Comparison of ENCODE assay signal across 10 cellular contexts in genomic region chrX:40663880-40664630, GRCh38. TPM values are rescaled to one million over a fixed set of nuclear protein-coding genes. Genes with fewer than 3 reads are reported as not detected.
DNase-seq lines count a peak whose midpoint lies in the region; ATAC-seq, FAIRE-seq and TF ChIP-seq lines count a peak whose summit lies in the region.
"Had no signal": no experiment of that assay in that cellular context is flagged by ENCODE, and none has a peak within 500 bp of the region (broad histone marks: within the 10 kb centered on the region; RNA-seq: fewer than 3 reads in every experiment).

No MANE protein-coding gene starts in this region.

- H2AFZ ChIP-seq in mammary epithelial cell (ENCODE audit: low read depth, low read length) (no peak overlapping the region), neuronal stem cell (ENCODE audit: low read length) (no peak overlapping the region)

- dilution Hi-C loops in mammary epithelial cell (cut with HindIII; ENCODE audit: low sequenced_read_pairs), result no loop called here

- H3K4me1 ChIP-seq in mammary epithelial cell (ENCODE audit: insufficient read depth, low read length) (no peaks in the 10 kb centered on the region), right lobe of liver (peaks cover 0 to 5% (median 0%) of the 10 kb centered on the region in 4 donors), neuronal stem cell (ENCODE audit: control insufficient read depth in 2 of 2, insufficient read depth in 1 of 2, low read depth in 1 of 2, low read length in 2 of 2) (no peaks in the 10 kb centered on the region)

- no peak overlapping the region for H2BK120ac ChIP-seq in neuronal stem cell (ENCODE audit: low read depth, low read length)

- H4K8ac ChIP-seq in neuronal stem cell (ENCODE audit: low read depth, low read length), result no peak overlapping the region

- H3K36me3 ChIP-seq in H7 (replicated peaks; ENCODE audit: control insufficient read depth, insufficient read depth, low read length) (peaks cover 26% of the 10 kb centered on the region), mammary epithelial cell (ENCODE audit: insufficient read depth, low read length) (peaks cover 4% of the 10 kb centered on the region), right lobe of liver (peaks cover 0 to 10% (median 2%) of the 10 kb centered on the region in 4 donors), neuronal stem cell (replicated peaks in 1 of 2; ENCODE audit: control insufficient read depth in 2 of 2, insufficient read depth in 2 of 2, low read length in 2 of 2) (peaks cover 13 to 77% of the 10 kb centered on the region in 2 donors)

- peak; percentile 49 for DNase-seq in AG08395 (ENCODE audit: low spot score)
- DNase-seq in H7, result peak; percentile 66
- no peak for DNase-seq in mammary epithelial cell
- DNase-seq in right lobe of liver, result no peak
- DNase-seq in GM12892 (ENCODE audit: insufficient read length), result no peak
- DNase-seq in activated CD4-positive, alpha-beta T cell treated with anti-CD3 and anti-CD28 coated beads for 48 hours, result no peak
- no peak for DNase-seq in neuronal stem cell (ENCODE audit: low spot score)
- DNase-seq in NCI-H774 (lab: John Stamatoyannopoulos, UW), result no peak

- peak; percentile 67 to 83 (median 74) for ATAC-seq in right lobe of liver

- H3K14ac ChIP-seq in neuronal stem cell (ENCODE audit: low read length), result no peak overlapping the region

- H3K9ac ChIP-seq in mammary epithelial cell (ENCODE audit: insufficient read depth, low read length) (no peak overlapping the region), neuronal stem cell (ENCODE audit: low read depth, low read length, poor library complexity) (no peak overlapping the region)

- no peak overlapping the region for H3K4ac ChIP-seq in neuronal stem cell (ENCODE audit: low read length)

- H3K27me3 ChIP-seq in H7 (ENCODE audit: control insufficient read depth, insufficient read depth, low read length), result no peaks in the 10 kb centered on the region
- no peaks in the 10 kb centered on the region for H3K27me3 ChIP-seq in mammary epithelial cell (ENCODE audit: insufficient read depth, low read length)
- H3K27me3 ChIP-seq in right lobe of liver, result no peaks in the 10 kb centered on the region
- H3K27me3 ChIP-seq in neuronal stem cell (ENCODE audit: control insufficient read depth in 3 of 3, insufficient read depth in 3 of 3, low read depth in 1 of 3, low read length in 3 of 3), result no peaks in the 10 kb centered on the region

- H3K9me3 ChIP-seq in mammary epithelial cell (replicated peaks; ENCODE audit: insufficient read depth, low read length) (no peaks in the 10 kb centered on the region), right lobe of liver (no peaks in the 10 kb centered on the region), neuronal stem cell (replicated peaks in 1 of 2; ENCODE audit: control insufficient read depth in 2 of 2, insufficient read depth in 1 of 2, low read depth in 1 of 2, low read length in 2 of 2) (no peaks in the 10 kb centered on the region)

- H3K4me2 ChIP-seq in mammary epithelial cell (ENCODE audit: insufficient read depth, low read depth, low read length), result no peak overlapping the region
- no peak overlapping the region for H3K4me2 ChIP-seq in neuronal stem cell (ENCODE audit: insufficient read depth, low read length, poor library complexity, severe bottlenecking)

- 70% methylated on average over 6 of the region's 6 CpGs for whole genome bisulfite sequencing in mammary epithelial cell (ENCODE audit: low coverage, missing lambda C conversion rate)
- 44% methylated on average over 6 of the region's 6 CpGs for WGBS in right lobe of liver (ENCODE audit: insufficient coverage, low coverage, low lambda C conversion rate, missing lambda C conversion rate)
- WGBS in neuronal stem cell (ENCODE audit: extremely low coverage in 2 of 2, insufficient read length in 2 of 2, insufficient replicate concordance in 1 of 2), 2 donors, result no CpG with 5 or more reads among the region's 6 CpGs

- no peak overlapping the region for H2BK12ac ChIP-seq in neuronal stem cell (ENCODE audit: low read length)

- no TSS peak for BruUV-seq in mammary epithelial cell (replicated peaks; lab: Mats Ljungman, UMichigan)

- intact Hi-C loops in mammary epithelial cell (cut with micrococcal nuclease) (loop anchor here (1.0 kb wide), 1 partner anchor 130 kb away; no protein-coding TSS in a partner anchor), right lobe of liver (cut with DNase I) (no loop called here)

- no peak for FAIRE-seq in GM12892 (lab: Jason Lieb, UNC)

- no peaks in the 10 kb centered on the region for H4K20me1 ChIP-seq in mammary epithelial cell (ENCODE audit: insufficient read depth, low read length)

- no peak overlapping the region for H3K4me3 ChIP-seq in H7 (ENCODE audit: insufficient read depth, low read depth, low read length)
- no peak overlapping the region for H3K4me3 ChIP-seq in mammary epithelial cell (replicated peaks in 1 of 3; ENCODE audit: insufficient read depth in 1 of 3, low read depth in 2 of 3, low read length in 3 of 3)
- no peak overlapping the region for H3K4me3 ChIP-seq in right lobe of liver
- no peak overlapping the region for H3K4me3 ChIP-seq in neuronal stem cell (ENCODE audit: low read length in 2 of 2)

- in situ Hi-C loops in mammary epithelial cell (cut with MboI; ENCODE audit: low sequenced_read_pairs in 2 of 2), result loop anchor here in 1 of 2 donors (25.0 kb wide), 1 partner anchor 448 kb away; no protein-coding TSS in a partner anchor

- H3K27ac ChIP-seq in mammary epithelial cell (ENCODE audit: insufficient read depth, low read depth, low read length) (no peak overlapping the region), right lobe of liver (peak overlapping the region in 2 of 3 donors; percentile 10 to 36), neuronal stem cell (replicated peaks; ENCODE audit: low read length) (no peak overlapping the region)

- H3K18ac ChIP-seq in neuronal stem cell (ENCODE audit: low read length), result no peak overlapping the region

- CTCF ChIA-PET in mammary epithelial cell (lab: Charles Lee; ENCODE audit: low non-redundant PET), result interaction anchor here (0.6 kb wide), 1 partner anchor 516 kb away, joined by 8 read pairs; no protein-coding TSS in a partner anchor

- H3K79me1 ChIP-seq in neuronal stem cell (ENCODE audit: low read depth, low read length), result peaks cover 1% of the 10 kb centered on the region

- TF ChIP-seq POLR2A in right lobe of liver (IDR thresholded peaks at IDR 0.05), result no peak
- TF ChIP-seq POLR2A in GM12892 (IDR thresholded peaks at IDR 0.05; ENCODE audit: low read depth, low read length), result no peak

- H2BK15ac ChIP-seq in neuronal stem cell (ENCODE audit: low read length), result no peak overlapping the region

- H4K91ac ChIP-seq in neuronal stem cell (ENCODE audit: low read depth, low read length, poor library complexity), result no peak overlapping the region

- peak; percentile 29 to 41 for TF ChIP-seq CTCF in mammary epithelial cell (conservative IDR thresholded peaks at IDR 0.05 in 1 of 2, IDR thresholded peaks at IDR 0.05 in 1 of 2; ENCODE audit: extremely low read depth in 1 of 2, insufficient read depth in 1 of 2, low read depth in 1 of 2, low read length in 2 of 2)
- peak; percentile 9 to 28 (median 20) for TF ChIP-seq CTCF in right lobe of liver (IDR thresholded peaks at IDR 0.05)

- H3K79me2 ChIP-seq in mammary epithelial cell (ENCODE audit: insufficient read depth, low read length), result no peaks in the 10 kb centered on the region

- H2AK5ac ChIP-seq in neuronal stem cell (ENCODE audit: low read depth, low read length), result no peak overlapping the region

- no peak overlapping the region for H3K23ac ChIP-seq in neuronal stem cell (ENCODE audit: low read depth, low read length, poor library complexity)

- no peak overlapping the region for H2BK5ac ChIP-seq in neuronal stem cell (ENCODE audit: low read length)

RNA-seq across cellular contexts. Expression of gene CXorf38, which starts 16.7 kb away (rescaled TPM):
- total RNA-seq in H7 (2014; rRNA removed; shearing (Covaris generic)), result 11.7 and 19.9 TPM in 2 replicates
- total RNA-seq in mammary epithelial cell (10 to 100 TPM; 18.0 to 19.8 TPM), right lobe of liver (10 to 100 TPM in 2 of 6 experiments, 1 to 10 TPM in 4; 4.8 to 13.9 (median 7.9) TPM)
- polyA plus RNA-seq in mammary epithelial cell, result 9.2 TPM
- 4.4 TPM for polyA minus RNA-seq in mammary epithelial cell
- polyA plus RNA-seq in GM12892 (2012; ENCODE audit: missing spikeins), result 14.8 TPM
- 8.0 TPM for polyA plus RNA-seq in neuronal stem cell (2013, experiment 1 of 2)
- polyA plus RNA-seq in neuronal stem cell (2013, experiment 2 of 2), result 8.3 TPM

RNA-seq across cellular contexts. Expression of gene MPC1L, which starts 40.8 kb away (rescaled TPM):
- total RNA-seq in H7 (2014; rRNA removed; shearing (Covaris generic)), result not detected in 2 replicates
- not detected for total RNA-seq in mammary epithelial cell
- polyA plus RNA-seq in mammary epithelial cell, result not detected
- polyA minus RNA-seq in mammary epithelial cell, result not detected
- not detected for total RNA-seq in right lobe of liver
- polyA plus RNA-seq in GM12892 (2012; ENCODE audit: missing spikeins), result not detected
- polyA plus RNA-seq in neuronal stem cell (2013, experiment 1 of 2), result not detected
- not detected for polyA plus RNA-seq in neuronal stem cell (2013, experiment 2 of 2)
- total RNA-seq: HT1080, urinary bladder had no signal
- polyA plus RNA-seq: urinary bladder had no signal

Comparison
In these comparisons a context has a peak if more than half of its experiments do, and no peak if none do; other contexts are left out.
1. DNase-seq: peak in AG08395 (single experiment) and H7 (single experiment); none in mammary epithelial cell (single experiment), right lobe of liver (0 of 3), GM12892 (single experiment), activated CD4-positive, alpha-beta T cell treated with anti-CD3 and anti-CD28 coated beads for 48 hours (single experiment), neuronal stem cell (single experiment) and NCI-H774 (single experiment).
2. H3K27ac ChIP-seq: peak in right lobe of liver (2 of 3); none in mammary epithelial cell (single experiment) and neuronal stem cell (single experiment).